Comparison of ENCODE assay signal across 11 cellular contexts in genomic region chr18:62287753-62288668, GRCh38. TPM values are rescaled to one million over a fixed set of nuclear protein-coding genes. Genes with fewer than 3 reads are reported as not detected.
DNase-seq lines count a peak whose midpoint lies in the region; ATAC-seq, FAIRE-seq and TF ChIP-seq lines count a peak whose summit lies in the region.
"Had no signal": no experiment of that assay in that cellular context is flagged by ENCODE, and none has a peak within 500 bp of the region (broad histone marks: within the 10 kb centered on the region; RNA-seq: fewer than 3 reads in every experiment).

No MANE protein-coding gene starts in this region.

- ATAC-seq in HG02852 (IDR thresholded peaks at IDR 0.05; ENCODE audit: unreplicated experiment) (peak; percentile 49), pancreas (no peak)
- ATAC-seq: Panc1 had no signal

- DNase-seq in GM19239 (ENCODE audit: insufficient read length, low spot score) (no peak), NOMO-1 treated with DMSO at 0.1 percent for 48 hours (lab: John Stamatoyannopoulos, UW; ENCODE audit: unreplicated experiment) (peak; percentile 38), pancreas (no peak), HuH-7.5 (ENCODE audit: low spot score) (no peak), OCI-M2 (lab: John Stamatoyannopoulos, UW; ENCODE audit: unreplicated experiment) (no peak), posterior cingulate gyrus (no peak)
- DNase-seq in activated CD4-positive, alpha-beta T cell treated with anti-CD3 and anti-CD28 coated beads, Interleukin-2, amount 50 U/mL, for 48 hours, result no peak
- DNase-seq: MG63 had no signal

- FAIRE-seq in GM19239 (lab: Jason Lieb, UNC), result peak; percentile 74
- FAIRE-seq in pancreas (lab: Jason Lieb, UNC), result peak; percentile 72

- intact Hi-C loops in pancreas (cut with DNase I), result no loop called here
- intact Hi-C loops in posterior cingulate gyrus (cut with DNase I), result no loop called here

- no peaks in the 10 kb centered on the region for H3K27me3 ChIP-seq in pancreas
- H3K27me3 ChIP-seq: MG63 had no signal

- H3K4me1 ChIP-seq in pancreas, result peaks cover 0 to 3% (median 3%) of the 10 kb centered on the region in 3 donors

- H3K36me3 ChIP-seq in pancreas, result peaks cover 0 to 21% (median 0%) of the 10 kb centered on the region in 3 donors

- 66 to 78% methylated on average over 2 of the region's 2 CpGs for WGBS in pancreas, 2 donors

- H3K9me3 ChIP-seq in pancreas, result no peaks in the 10 kb centered on the region
- H3K9me3 ChIP-seq: MG63, thoracic aorta had no signal

- H3K4me3 ChIP-seq in pancreas, result no peak overlapping the region
- H3K4me3 ChIP-seq: MG63, thoracic aorta had no signal

- no peak for TF ChIP-seq CTCF in pancreas (IDR thresholded peaks at IDR 0.05)

- H3K27ac ChIP-seq in pancreas, result no peak overlapping the region
- H3K27ac ChIP-seq: thoracic aorta had no signal

RNA-seq across cellular contexts. Expression of gene TNFRSF11A, which starts 37.1 kb away (rescaled TPM):
- 1 to 10 TPM in 5 of 6 donors, under 1 TPM in 1; 0.98 to 6.2 (median 3.7) TPM for total RNA-seq in pancreas
- 1 to 10 TPM in 1 of 2 donors, under 1 TPM in 1; 0.80 to 3.2 TPM for polyA plus RNA-seq in pancreas
